21 cellular contexts compared by ENCODE assay signal in genomic region chr6:129248976-129249375, GRCh38.
DNase-seq lines count a peak whose midpoint lies in the region; ATAC-seq and TF ChIP-seq lines count a peak whose summit lies in the region.
"Had no signal": no experiment of that assay in that cellular context is flagged by ENCODE, and none has a peak within 500 bp of the region (broad histone marks: within the 10 kb centered on the region; RNA-seq: fewer than 3 reads in every experiment).

No MANE protein-coding gene starts in this region.

- peaks cover 0 to 36% (median 19%) of the 10 kb centered on the region in 12 donors for H3K4me1 ChIP-seq in heart left ventricle
- H3K4me1 ChIP-seq: BE2C, Caco-2 had no signal

- H3K4me3 ChIP-seq in heart left ventricle, result no peak overlapping the region
- H3K4me3 ChIP-seq: K562, SJSA1 had no signal

- no peaks in the 10 kb centered on the region for H3K9me3 ChIP-seq in heart left ventricle
- H3K9me3 ChIP-seq: BE2C, Caco-2, SJSA1 had no signal

- no peaks in the 10 kb centered on the region for H3K27me3 ChIP-seq in heart left ventricle
- H3K27me3 ChIP-seq: SJSA1 had no signal

- ATAC-seq in Right ventricle myocardium inferior (peak; percentile 76), heart left ventricle (peak; percentile 49 to 76 (median 67)), GM19023 (IDR thresholded peaks at IDR 0.05; ENCODE audit: unreplicated experiment) (no peak)
- ATAC-seq: K562, PC-3 had no signal

- no peak for TF ChIP-seq CTCF in heart left ventricle (IDR thresholded peaks at IDR 0.05)

- intact Hi-C loops in Right ventricle myocardium inferior (cut with DNase I), result loop anchor here (5.0 kb wide), 1 partner anchor 112 kb away; no protein-coding TSS in a partner anchor
- intact Hi-C loops in cardiac septum (cut with DNase I), result no loop called here
- intact Hi-C loops in heart left ventricle (cut with DNase I), result loop anchor here in 3 of 10 donors (10.0 kb wide), 3 partner anchors 114 to 444 kb away; no protein-coding TSS in a partner anchor

- TF ChIP-seq POLR2A in heart left ventricle (IDR thresholded peaks at IDR 0.05), result no peak

- WGBS in heart left ventricle, 4 donors, result 31 to 46% (median 37%) methylated on average over 4 of the region's 4 CpGs

- DNase-seq in Right ventricle myocardium inferior (ENCODE audit: missing footprints) (no peak), cardiac septum (ENCODE audit: low spot score) (no peak), heart left ventricle (no peak), medulla oblongata (ENCODE audit: extremely low spot score) (peak; percentile 46), superior temporal gyrus (ENCODE audit: extremely low spot score) (peak; percentile 34), SW480 (ENCODE audit: low spot score) (no peak), DMS114 treated with DMSO at 0.1 percent for 48 hours (lab: John Stamatoyannopoulos, UW; ENCODE audit: unreplicated experiment) (no peak)
- DNase-seq: 8988T; BE2C; Caco-2; CD4-positive, CD25-positive, alpha-beta regulatory T cell; DMS153; GF-D8; HCEC 1CT; NCI-H1092 treated with DMSO at 0.1 percent for 48 hours; NCI-H1694; NCI-H510A; PC-3 had no signal

- H3K36me3 ChIP-seq in heart left ventricle, result peaks cover 0 to 48% (median 8%) of the 10 kb centered on the region in 9 donors
- H3K36me3 ChIP-seq: BE2C, SJSA1 had no signal

- H3K27ac ChIP-seq in heart left ventricle, result peak overlapping the region in 7 of 12 donors; percentile 11 to 51 (median 24)
- H3K27ac ChIP-seq: SJSA1 had no signal

Comparison
In these comparisons a context has a peak if more than half of its experiments do, and no peak if none do; other contexts are left out.
1. DNase-seq: peak in medulla oblongata (single experiment) and superior temporal gyrus (single experiment); none in Right ventricle myocardium inferior (single experiment), cardiac septum (single experiment), heart left ventricle (0 of 5), SW480 (single experiment) and DMS114 treated with DMSO at 0.1 percent for 48 hours (single experiment).